22 cellular contexts compared by ENCODE assay signal in the genomic region with DNA sequence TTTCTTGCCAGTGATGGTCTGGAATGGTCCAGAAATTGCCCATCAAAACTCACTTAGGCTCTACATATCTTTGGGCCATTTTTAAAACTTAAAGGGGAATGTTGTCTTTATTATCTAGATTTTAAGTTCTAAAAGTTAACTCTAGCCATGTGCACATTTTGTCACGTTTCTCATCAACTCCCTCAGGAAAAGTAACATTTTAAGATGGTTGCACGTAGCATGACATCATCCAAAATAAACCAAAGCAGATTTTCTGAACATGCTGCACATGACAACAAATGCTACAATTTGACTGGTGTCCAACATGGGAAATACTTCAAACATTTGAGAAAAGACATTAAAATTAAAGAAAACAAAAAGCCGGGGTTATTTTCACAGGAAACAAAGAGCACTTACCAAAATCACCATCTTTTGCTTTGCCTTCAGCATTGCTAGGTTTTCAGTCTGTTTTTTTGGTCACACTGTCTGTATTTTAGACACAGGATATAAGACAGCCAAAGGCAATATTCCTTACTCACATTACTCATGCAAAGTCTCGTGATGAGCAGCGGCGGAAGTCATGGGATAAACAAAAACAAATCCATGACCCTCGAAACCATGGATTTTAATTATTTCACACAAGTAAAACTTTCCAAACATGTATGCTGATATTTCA. TPM values are rescaled to one million over a fixed set of nuclear protein-coding genes. Genes with fewer than 3 reads are reported as not detected.
DNase-seq lines count a peak whose midpoint lies in the region; ATAC-seq and TF ChIP-seq lines count a peak whose summit lies in the region.
"Had no signal": no experiment of that assay in that cellular context is flagged by ENCODE, and none has a peak within 500 bp of the region (broad histone marks: within the 10 kb centered on the region; RNA-seq: fewer than 3 reads in every experiment).

No MANE protein-coding gene starts in this region.

- POLR2A ChIA-PET in MCF 10A (lab: Yijun Ruan, JAX): interaction anchor here (0.6 kb wide), 1 partner anchor 10 kb away, joined by 3 read pairs; no protein-coding TSS in a partner anchor

- no peaks in the 10 kb centered on the region for H3K4me1 Mint-ChIP-seq in MCF 10A (ENCODE audit: insufficient read depth, unreplicated experiment)

- in situ Hi-C loops in gastrocnemius medialis (cut with MboI; ENCODE audit: low sequenced_read_pairs in 4 of 4): no loop called here

- no peak for DNase-seq in breast epithelium (ENCODE audit: low spot score in 2 of 2)
- DNase-seq in MCF 10A (ENCODE audit: unreplicated experiment): no peak
- DNase-seq in cardiac fibroblast (ENCODE audit: low read depth in 2 of 2): peak; percentile 52 to 72
- DNase-seq in hepatocyte (ENCODE audit: low spot score): no peak
- DNase-seq in activated CD4-positive, alpha-beta T cell treated with anti-CD3 and anti-CD28 coated beads, Interleukin-2, amount 50 U/mL, for 48 hours: no peak
- DNase-seq in gastrocnemius medialis: no peak
- DNase-seq: activated CD4-positive, CD25-positive, alpha-beta regulatory T cell; activated gamma-delta T cell; CD4-positive, alpha-beta T cell; DMS79; KG1; left cardiac atrium; NCI-H1105 treated with DMSO at 0.1 percent for 48 hours; occipital lobe; SHP77 treated with DMSO at 0.1 percent for 48 hours; stimulated activated CD4-positive, alpha-beta T cell treated with anti-CD3 and anti-CD28 coated beads, Interleukin-4, amount 100 ng/mL, for 4 hours had no signal

- no TSS peak for BruUV-seq in MCF 10A (replicated peaks; lab: Mats Ljungman, UMichigan)

- no peak overlapping the region for H3K4me2 ChIP-seq in hepatocyte

- no peaks in the 10 kb centered on the region for H3K36me3 Mint-ChIP-seq in MCF 10A (ENCODE audit: insufficient read depth, unreplicated experiment)

- no peaks in the 10 kb centered on the region for H3K36me3 ChIP-seq in breast epithelium
- H3K36me3 ChIP-seq in hepatocyte (replicated peaks; ENCODE audit: insufficient read depth, low read depth): no peaks in the 10 kb centered on the region
- no peaks in the 10 kb centered on the region for H3K36me3 ChIP-seq in gastrocnemius medialis
- H3K36me3 ChIP-seq: tibial nerve had no signal

- 66% methylated on average over 7 of the region's 7 CpGs for whole genome bisulfite sequencing in hepatocyte (ENCODE audit: low lambda C conversion rate, missing lambda C conversion rate)

- H3K4me3 ChIP-seq in breast epithelium: no peak overlapping the region
- H3K4me3 ChIP-seq in cardiac fibroblast (replicated peaks in 1 of 2; ENCODE audit: low read depth in 2 of 2, low read length in 2 of 2): no peak overlapping the region
- no peak overlapping the region for H3K4me3 ChIP-seq in hepatocyte
- no peak overlapping the region for H3K4me3 ChIP-seq in gastrocnemius medialis
- H3K4me3 ChIP-seq: coronary artery, tibial nerve had no signal

- no peaks in the 10 kb centered on the region for H3K79me2 ChIP-seq in hepatocyte

- no peak overlapping the region for H2AFZ ChIP-seq in hepatocyte

- CTCF ChIA-PET in MCF 10A (lab: Yijun Ruan, JAX): no interaction called here

- H3K9me3 ChIP-seq in breast epithelium (no peaks in the 10 kb centered on the region), hepatocyte (ENCODE audit: low read depth) (no peaks in the 10 kb centered on the region), gastrocnemius medialis (no peaks in the 10 kb centered on the region)
- H3K9me3 ChIP-seq: tibial nerve had no signal

- intact Hi-C loops in breast epithelium (cut with DNase I; ENCODE audit: low total_unique reads) (no loop called here), MCF 10A (cut with micrococcal nuclease) (no loop called here), gastrocnemius medialis (cut with DNase I; ENCODE audit: low total_unique reads) (no loop called here)

- H3K9me2 ChIP-seq in hepatocyte (replicated peaks; ENCODE audit: insufficient read depth): no peaks in the 10 kb centered on the region

- no peak for ATAC-seq in GM18505 (IDR thresholded peaks at IDR 0.05; ENCODE audit: unreplicated experiment)
- ATAC-seq in HG03196 (IDR thresholded peaks at IDR 0.05; ENCODE audit: unreplicated experiment): no peak
- ATAC-seq in gastrocnemius medialis: no peak
- ATAC-seq: left cardiac atrium had no signal

- H3K27ac ChIP-seq in breast epithelium (peak overlapping the region; percentile 40 to 61), hepatocyte (peak overlapping the region; percentile 12), gastrocnemius medialis (no peak overlapping the region)
- H3K27ac ChIP-seq: 22Rv1, coronary artery, tibial nerve had no signal

- no peaks in the 10 kb centered on the region for H4K20me1 ChIP-seq in hepatocyte (ENCODE audit: insufficient read depth, poor library complexity, severe bottlenecking)

- H3K27me3 Mint-ChIP-seq in MCF 10A (ENCODE audit: insufficient read depth, unreplicated experiment): no peaks in the 10 kb centered on the region
- H3K27me3 Mint-ChIP-seq: CD4-positive, alpha-beta T cell had no signal

- no peak overlapping the region for H3K27ac Mint-ChIP-seq in MCF 10A (ENCODE audit: low read depth, unreplicated experiment)
- H3K27ac Mint-ChIP-seq: CD4-positive, alpha-beta T cell; T-helper 2 cell treated with Interferon-gamma antibody and Interleukin-4, amounts not matched to agents 5 μg/mL and 100 μg/mL, for 36 hours had no signal

- H3K27me3 ChIP-seq in breast epithelium: no peaks in the 10 kb centered on the region
- H3K27me3 ChIP-seq in hepatocyte: no peaks in the 10 kb centered on the region
- H3K27me3 ChIP-seq in gastrocnemius medialis: no peaks in the 10 kb centered on the region
- H3K27me3 ChIP-seq: tibial nerve had no signal

- no peaks in the 10 kb centered on the region for H3K4me1 ChIP-seq in breast epithelium
- H3K4me1 ChIP-seq in hepatocyte (ENCODE audit: insufficient read depth): no peaks in the 10 kb centered on the region
- H3K4me1 ChIP-seq in gastrocnemius medialis: no peaks in the 10 kb centered on the region
- H3K4me1 ChIP-seq: tibial nerve had no signal

- H3K9me3 Mint-ChIP-seq in MCF 10A (ENCODE audit: unreplicated experiment): peaks cover 8% of the 10 kb centered on the region
- H3K9me3 Mint-ChIP-seq: CD4-positive, alpha-beta T cell; T-helper 2 cell treated with Interferon-gamma antibody and Interleukin-4, amounts not matched to agents 5 μg/mL and 100 μg/mL, for 36 hours had no signal

- TF ChIP-seq POLR2A in breast epithelium (IDR thresholded peaks at IDR 0.05): no peak
- no peak for TF ChIP-seq POLR2A in GM18505 (IDR thresholded peaks at IDR 0.05; ENCODE audit: borderline replicate concordance, extremely low read depth, insufficient read depth, insufficient read length)
- TF ChIP-seq POLR2A in gastrocnemius medialis (IDR thresholded peaks at IDR 0.05): no peak

- H3K4me3 Mint-ChIP-seq in MCF 10A (ENCODE audit: unreplicated experiment): no peak overlapping the region
- H3K4me3 Mint-ChIP-seq: CD4-positive, alpha-beta T cell; T-helper 2 cell treated with Interferon-gamma antibody and Interleukin-4, amounts not matched to agents 5 μg/mL and 100 μg/mL, for 36 hours had no signal

- no peak for TF ChIP-seq CTCF in breast epithelium (IDR thresholded peaks at IDR 0.05)
- TF ChIP-seq CTCF in MCF 10A (IDR thresholded peaks at IDR 0.05; ENCODE audit: unreplicated experiment): no peak
- TF ChIP-seq CTCF in cardiac fibroblast (IDR thresholded peaks at IDR 0.05; ENCODE audit: low read depth, low read length): no peak
- TF ChIP-seq CTCF in hepatocyte (IDR thresholded peaks at IDR 0.05; ENCODE audit: poor library complexity): no peak
- TF ChIP-seq CTCF in gastrocnemius medialis (IDR thresholded peaks at IDR 0.05 in 4 of 5, conservative IDR thresholded peaks at IDR 0.05 in 1 of 5): no peak

RNA-seq across cellular contexts. Expression of gene RND3, which starts 51.2 kb away (rescaled TPM):
- total RNA-seq in breast epithelium: 100 to 1,000 TPM in 1 of 3 donors, 10 to 100 TPM in 2; 89.1 to 105 (median 98.0) TPM
- total RNA-seq in MCF 10A (2022): 158 and 182 TPM in 2 replicates
- total RNA-seq in hepatocyte: 133 and 135 TPM in 2 replicates
- polyA plus RNA-seq in hepatocyte: 110 and 118 TPM in 2 replicates
- 10 to 100 TPM in 3 of 4 donors, 1 to 10 TPM in 1; 2.1 to 14.9 (median 12.3) TPM for total RNA-seq in gastrocnemius medialis
- total RNA-seq: CD4-positive, alpha-beta T cell had no signal

Comparison
In these comparisons a context has a peak if more than half of its experiments do, and no peak if none do; other contexts are left out.
1. DNase-seq: peak in cardiac fibroblast (2 of 2); none in breast epithelium (0 of 2), MCF 10A (single experiment), hepatocyte (single experiment), activated CD4-positive, alpha-beta T cell treated with anti-CD3 and anti-CD28 coated beads, Interleukin-2, amount 50 U/mL, for 48 hours (0 of 2) and gastrocnemius medialis (0 of 2).
2. H3K27ac ChIP-seq: peak in breast epithelium (2 of 2) and hepatocyte (single experiment); none in gastrocnemius medialis (0 of 4).